In the genomic region with DNA sequence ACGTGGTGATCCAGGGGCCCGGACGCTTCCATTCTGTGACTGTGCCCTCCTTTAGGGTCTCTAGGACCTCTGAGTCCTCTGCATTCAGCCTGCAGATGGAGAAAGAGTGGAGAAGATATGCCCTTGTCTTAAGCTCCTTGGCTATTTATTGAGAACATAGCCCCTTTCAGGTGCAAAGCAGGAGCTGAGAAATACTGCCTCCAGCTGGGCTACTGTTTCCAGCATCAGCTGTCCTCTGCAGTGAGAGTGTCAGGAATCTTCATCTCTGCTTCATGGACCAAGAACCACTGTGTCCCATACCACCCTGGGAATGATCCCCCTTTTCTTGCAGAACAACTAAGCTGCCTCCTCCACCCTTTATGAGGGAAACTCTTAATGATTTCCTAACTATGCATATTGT, we compare ENCODE assay signal across 1 cellular context.
TF ChIP-seq lines count a peak whose summit lies in the region.

No MANE protein-coding gene starts in this region.

TF ChIP-seq in H1, 55 proteins besides CTCF, POLR2A, EP300 and RAD21:
- no peak for TF ChIP-seq KDM5A (IDR thresholded peaks at IDR 0.05; ENCODE audit: low read length)
- TF ChIP-seq SAP30 (IDR thresholded peaks at IDR 0.05; ENCODE audit: insufficient read depth, insufficient replicate concordance, low read length): no peak
- TF ChIP-seq KDM1A (IDR thresholded peaks at IDR 0.05; ENCODE audit: borderline replicate concordance, low read length): no peak
- TF ChIP-seq EGR1 (IDR thresholded peaks at IDR 0.05; ENCODE audit: borderline replicate concordance, low read depth, low read length): no peak
- TF ChIP-seq POLR2AphosphoS5 (IDR thresholded peaks at IDR 0.05; ENCODE audit: low read depth, low read length): no peak
- TF ChIP-seq SP1 (IDR thresholded peaks at IDR 0.05; ENCODE audit: low read depth, low read length): no peak
